In the genomic region with DNA sequence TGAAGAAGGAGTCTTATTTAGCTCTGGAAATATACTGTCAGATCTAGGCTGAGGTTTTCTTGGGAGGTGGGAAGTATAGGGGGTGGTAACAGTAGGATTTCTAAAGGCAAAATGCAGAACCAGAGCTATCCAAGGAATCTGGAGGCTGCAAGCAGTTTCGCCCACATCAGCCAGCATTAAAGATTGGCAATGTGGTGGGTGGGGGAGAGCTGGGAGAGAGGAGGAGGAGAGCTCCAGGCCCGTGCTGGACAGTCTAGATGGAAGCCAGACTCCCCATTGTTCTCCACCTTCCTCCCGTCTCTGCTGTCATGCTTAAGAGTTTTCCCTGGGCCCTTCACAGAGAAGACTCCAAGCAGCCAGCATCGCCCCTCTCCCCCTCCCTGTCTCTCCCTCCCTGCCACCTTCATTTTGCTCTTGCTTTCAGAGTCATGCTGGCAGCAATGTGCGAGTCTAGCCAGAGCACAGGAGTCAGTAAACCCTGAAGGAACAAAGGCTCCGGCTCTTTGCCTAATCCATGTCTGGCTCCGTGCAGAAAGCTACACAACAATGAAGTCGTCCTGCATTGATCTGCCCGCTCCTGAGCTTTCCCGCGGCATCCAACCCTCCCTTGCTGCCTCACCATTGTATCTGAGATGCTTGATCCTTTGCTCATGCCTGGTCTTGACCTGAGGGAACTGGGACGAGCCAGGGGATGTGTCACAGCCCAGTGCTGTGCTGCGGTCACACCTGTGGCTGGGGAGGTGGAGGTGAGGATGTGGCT, we compare ENCODE assay signal across 25 cellular contexts.
"Had no signal": no experiment of that assay in that cellular context is flagged by ENCODE, and none has a peak within 500 bp of the region (broad histone marks: within the 10 kb centered on the region; RNA-seq: fewer than 3 reads in every experiment).

No MANE protein-coding gene starts in this region.

- H3K36me3 Mint-ChIP-seq: activated naive CD4-positive, alpha-beta T cell treated with anti-CD3 and anti-CD28 coated beads, Interleukin-2, amount 10 ng/mL, durations not matched to agents 7 days and 5 days; mesothelial cell of epicardium had no signal

- H3K4me2 ChIP-seq: smooth muscle cell had no signal

- H3K4me3 ChIP-seq: breast epithelium, lower lobe of right lung, psoas muscle, smooth muscle cell, stomach, testis, upper lobe of right lung had no signal

- DNase-seq: activated CD4-positive, alpha-beta T cell treated with anti-CD3 and anti-CD28 coated beads for 1 hour; activated CD8-positive, alpha-beta memory T cell treated with anti-CD3 and anti-CD28 coated beads for 24 hours; activated CD8-positive, alpha-beta memory T cell treated with anti-CD3 and anti-CD28 coated beads, Interleukin-2, amount 50 U/mL, for 48 hours; activated effector memory CD4-positive, alpha-beta T cell treated with Interleukin-2 at 50 U/mL for 16 hours; activated naive CD4-positive, alpha-beta T cell treated with anti-CD3 and anti-CD28 coated beads, Interleukin-2, amount 10 ng/mL, durations not matched to agents 7 days and 5 days; activated naive CD8-positive, alpha-beta T cell treated with anti-CD3 and anti-CD28 coated beads, Interleukin-2, amount 50 U/mL, for 24 hours; activated T-cell treated with anti-CD3 and anti-CD28 coated beads, Interleukin-2, amount 50 U/mL, for 48 hours; cerebellar nuclear complex; effector CD8-positive, alpha-beta T cell; foreskin fibroblast; hippocampal formation; lower lobe of right lung; psoas muscle; stimulated activated CD4-positive, alpha-beta T cell treated with anti-CD3 and anti-CD28 coated beads, Interleukin-4, amount 100 ng/mL, for 1 hour; stomach; T-helper 2 cell; testis; upper lobe of right lung; WERI-Rb-1 had no signal

- H3K27ac ChIP-seq: lower lobe of right lung, psoas muscle, stomach, testis, upper lobe of right lung, WERI-Rb-1 had no signal

- H3K27me3 Mint-ChIP-seq: activated naive CD8-positive, alpha-beta T cell treated with anti-CD3 and anti-CD28 coated beads, Interleukin-2, amount 50 U/mL, for 24 hours had no signal

- H3K4me1 Mint-ChIP-seq: activated naive CD4-positive, alpha-beta T cell treated with anti-CD3 and anti-CD28 coated beads, Interleukin-2, amount 10 ng/mL, durations not matched to agents 7 days and 5 days; activated naive CD8-positive, alpha-beta T cell treated with anti-CD3 and anti-CD28 coated beads, Interleukin-2, amount 50 U/mL, for 24 hours; mesothelial cell of epicardium had no signal

- H3K27me3 ChIP-seq: breast epithelium, stomach, testis, upper lobe of right lung had no signal

- H3K4me3 Mint-ChIP-seq: activated naive CD4-positive, alpha-beta T cell treated with anti-CD3 and anti-CD28 coated beads, Interleukin-2, amount 10 ng/mL, durations not matched to agents 7 days and 5 days; activated naive CD8-positive, alpha-beta T cell treated with anti-CD3 and anti-CD28 coated beads, Interleukin-2, amount 50 U/mL, for 24 hours; mesothelial cell of epicardium had no signal

- H3K4me1 ChIP-seq: breast epithelium, lower lobe of right lung, psoas muscle, stomach, testis, upper lobe of right lung had no signal

- FAIRE-seq: endothelial cell of umbilical vein, islet of Langerhans had no signal

- H3K36me3 ChIP-seq: breast epithelium, lower lobe of right lung, stomach, upper lobe of right lung, WERI-Rb-1 had no signal

- H3K9me3 Mint-ChIP-seq: activated naive CD8-positive, alpha-beta T cell treated with anti-CD3 and anti-CD28 coated beads, Interleukin-2, amount 50 U/mL, for 24 hours had no signal

- ATAC-seq: activated naive CD8-positive, alpha-beta T cell treated with anti-CD3 and anti-CD28 coated beads, Interleukin-2, amount 50 U/mL, for 24 hours; lower lobe of right lung; psoas muscle; sciatic nerve; upper lobe of right lung had no signal

- H3K9me3 ChIP-seq: breast epithelium, lower lobe of right lung, psoas muscle, testis, upper lobe of right lung had no signal

- H3K27ac Mint-ChIP-seq: activated naive CD4-positive, alpha-beta T cell treated with anti-CD3 and anti-CD28 coated beads, Interleukin-2, amount 10 ng/mL, durations not matched to agents 7 days and 5 days; activated naive CD8-positive, alpha-beta T cell treated with anti-CD3 and anti-CD28 coated beads, Interleukin-2, amount 50 U/mL, for 24 hours; mesothelial cell of epicardium had no signal
